14 cellular contexts compared by ENCODE assay signal in genomic region chr2:143148757-143149156, GRCh38. TPM values are rescaled to one million over a fixed set of nuclear protein-coding genes. Genes with fewer than 3 reads are reported as not detected.
DNase-seq lines count a peak whose midpoint lies in the region; ATAC-seq and TF ChIP-seq lines count a peak whose summit lies in the region.
"Had no signal": no experiment of that assay in that cellular context is flagged by ENCODE, and none has a peak within 500 bp of the region (broad histone marks: within the 10 kb centered on the region; RNA-seq: fewer than 3 reads in every experiment).

No MANE protein-coding gene starts in this region.

- intact Hi-C loops in activated CD8-positive, alpha-beta T cell treated with anti-CD3 and anti-CD28 coated beads for 36 hours (cut with micrococcal nuclease) = no loop called here

- H2BK20ac ChIP-seq in H9 (ENCODE audit: low read depth, low read length, poor library complexity, severe bottlenecking) = no peak overlapping the region

- no peaks in the 10 kb centered on the region for H3K27me3 Mint-ChIP-seq in CD8-positive, alpha-beta memory T cell
- H3K27me3 Mint-ChIP-seq in activated CD8-positive, alpha-beta T cell treated with anti-CD3 and anti-CD28 coated beads for 36 hours = no peaks in the 10 kb centered on the region
- no peaks in the 10 kb centered on the region for H3K27me3 Mint-ChIP-seq in H9 (ENCODE audit: low read depth)

- H3K4ac ChIP-seq in H9 (ENCODE audit: low read depth, low read length) = no peak overlapping the region

- no peaks in the 10 kb centered on the region for H3K36me3 ChIP-seq in CD8-positive, alpha-beta memory T cell (ENCODE audit: insufficient read depth, low read length)
- H3K36me3 ChIP-seq: brain microvascular endothelial cell, upper lobe of right lung had no signal

- no peak overlapping the region for H3K4me2 ChIP-seq in H9 (ENCODE audit: insufficient read depth, insufficient read length, low read length)

- no CpG with 5 or more reads among the region's 5 CpGs for WGBS in H9 (ENCODE audit: extremely low coverage, insufficient read length, low lambda C conversion rate)

- H3K4me1 ChIP-seq in CD8-positive, alpha-beta memory T cell (ENCODE audit: insufficient read depth, low read length) = peaks cover 83% of the 10 kb centered on the region
- H3K4me1 ChIP-seq in H9 (ENCODE audit: insufficient read depth, low read length) = no peaks in the 10 kb centered on the region

- no peaks in the 10 kb centered on the region for H3K79me1 ChIP-seq in H9 (ENCODE audit: insufficient read depth, low read depth, low read length, poor library complexity, severe bottlenecking)

- H3K36me3 Mint-ChIP-seq in CD8-positive, alpha-beta memory T cell = peaks cover 0 to 17% (median 9%) of the 10 kb centered on the region in 3 donors
- peaks cover 16% of the 10 kb centered on the region for H3K36me3 Mint-ChIP-seq in activated CD8-positive, alpha-beta T cell treated with anti-CD3 and anti-CD28 coated beads for 36 hours (ENCODE audit: low read depth)
- no peaks in the 10 kb centered on the region for H3K36me3 Mint-ChIP-seq in H9 (ENCODE audit: insufficient read depth in 1 of 3, low read depth in 3 of 3)

- DNase-seq in CD8-positive, alpha-beta memory T cell = no peak
- DNase-seq in activated CD8-positive, alpha-beta T cell treated with anti-CD3 and anti-CD28 coated beads for 36 hours = no peak
- DNase-seq in NCI-H146 (lab: John Stamatoyannopoulos, UW) = no peak
- no peak for DNase-seq in putamen (ENCODE audit: low spot score)
- DNase-seq in H9 = no peak
- DNase-seq: activated CD4-positive, alpha-beta T cell treated with anti-CD3 and anti-CD28 coated beads for 4 hours; brain microvascular endothelial cell; NCI-H2029; nucleus accumbens; upper lobe of right lung had no signal

- no peaks in the 10 kb centered on the region for H3K9me3 ChIP-seq in CD8-positive, alpha-beta memory T cell (ENCODE audit: low read length)
- H3K9me3 ChIP-seq in H9 (ENCODE audit: control insufficient read depth, low read depth, low read length) = no peaks in the 10 kb centered on the region
- H3K9me3 ChIP-seq: upper lobe of right lung had no signal

- H3K23ac ChIP-seq in H9 (ENCODE audit: insufficient read length, low read depth, low read length) = no peak overlapping the region

- no peak for TF ChIP-seq CTCF in activated CD8-positive, alpha-beta T cell treated with anti-CD3 and anti-CD28 coated beads for 36 hours (IDR thresholded peaks at IDR 0.05)
- TF ChIP-seq CTCF in H9 (conservative IDR thresholded peaks at IDR 0.05) = no peak

- H2BK12ac ChIP-seq in H9 (ENCODE audit: insufficient read length, low read depth, low read length) = no peak overlapping the region

- H2BK5ac ChIP-seq in H9 (ENCODE audit: insufficient read length, low read length) = no peak overlapping the region

- H4K91ac ChIP-seq in H9 (ENCODE audit: insufficient read length, low read depth, low read length) = no peak overlapping the region

- H2BK120ac ChIP-seq in H9 (ENCODE audit: low read depth, low read length, poor library complexity, severe bottlenecking) = no peak overlapping the region

- CTCF ChIA-PET in CD8-positive, alpha-beta memory T cell (lab: Charles Lee) = interaction anchor here (1.0 to 1.7 kb wide), 3 partner anchors 9 to 110 kb away, joined by 4 to 8 read pairs (median 6); no protein-coding TSS in a partner anchor
- CTCF ChIA-PET in activated CD8-positive, alpha-beta T cell treated with anti-CD3 and anti-CD28 coated beads for 36 hours (lab: Charles Lee) = interaction anchor here (1.0 to 1.4 kb wide), 6 partner anchors 12 to 113 kb away, joined by 3 to 6 read pairs (median 4); no protein-coding TSS in a partner anchor

- no peak overlapping the region for H3K27ac ChIP-seq in CD8-positive, alpha-beta memory T cell (ENCODE audit: low read depth, low read length)
- H3K27ac ChIP-seq in H9 (ENCODE audit: insufficient read length, low read depth, low read length) = no peak overlapping the region
- H3K27ac ChIP-seq: brain microvascular endothelial cell, upper lobe of right lung had no signal

- ATAC-seq in GM19023 (IDR thresholded peaks at IDR 0.05; ENCODE audit: unreplicated experiment) = peak; percentile 57
- peak; percentile 73 for ATAC-seq in HG02943 (IDR thresholded peaks at IDR 0.05; ENCODE audit: low read depth, unreplicated experiment)
- peak; percentile 8 for ATAC-seq in activated CD8-positive, alpha-beta T cell treated with anti-CD3 and anti-CD28 coated beads for 36 hours
- ATAC-seq in GM18519 (IDR thresholded peaks at IDR 0.05; ENCODE audit: low FRiP score, unreplicated experiment) = no peak
- ATAC-seq: upper lobe of right lung had no signal

- no peak overlapping the region for H3K9ac ChIP-seq in H9 (ENCODE audit: extremely low read depth, insufficient read length, low read length)

- no peak overlapping the region for H2AK5ac ChIP-seq in H9 (ENCODE audit: insufficient read length, low read length)

- no peak overlapping the region for H2BK15ac ChIP-seq in H9 (ENCODE audit: low read depth, low read length)

- H4K8ac ChIP-seq in H9 (replicated peaks; ENCODE audit: insufficient read length, low read depth, low read length) = no peak overlapping the region

- H3K14ac ChIP-seq in H9 (ENCODE audit: insufficient read depth, low read length) = no peak overlapping the region

- H3K56ac ChIP-seq in H9 (ENCODE audit: insufficient read length, low read depth, low read length) = no peak overlapping the region

- no peaks in the 10 kb centered on the region for H3K27me3 ChIP-seq in CD8-positive, alpha-beta memory T cell (ENCODE audit: insufficient read depth, low read length, poor library complexity, severe bottlenecking)
- no peaks in the 10 kb centered on the region for H3K27me3 ChIP-seq in H9 (ENCODE audit: insufficient read depth, low read length)
- H3K27me3 ChIP-seq: brain microvascular endothelial cell, upper lobe of right lung had no signal

- peaks cover 82 to 93% (median 91%) of the 10 kb centered on the region in 3 donors for H3K4me1 Mint-ChIP-seq in CD8-positive, alpha-beta memory T cell
- H3K4me1 Mint-ChIP-seq in activated CD8-positive, alpha-beta T cell treated with anti-CD3 and anti-CD28 coated beads for 36 hours (ENCODE audit: low read depth) = peaks cover 82% of the 10 kb centered on the region
- H3K4me1 Mint-ChIP-seq in H9 = 0 out of 4 replicates have a peak, but pooled peaks cover 0 to 3% of the 10 kb centered on the region in 2 experiments

- H3K23me2 ChIP-seq in H9 (ENCODE audit: insufficient read length, low read depth, low read length, poor library complexity, severe bottlenecking) = no peaks in the 10 kb centered on the region

- POLR2A ChIA-PET in CD8-positive, alpha-beta memory T cell (lab: Charles Lee) = no interaction called here
- POLR2A ChIA-PET in activated CD8-positive, alpha-beta T cell treated with anti-CD3 and anti-CD28 coated beads for 36 hours (lab: Charles Lee) = interaction anchor here (0.6 to 2.2 kb wide), 5 partner anchors 11 to 107 kb away, joined by 3 to 11 read pairs (median 4); no protein-coding TSS in a partner anchor

- peak overlapping the region in 6 of 7 donors; percentile 4 to 51 (median 25) for H3K4me3 Mint-ChIP-seq in CD8-positive, alpha-beta memory T cell
- H3K4me3 Mint-ChIP-seq in activated CD8-positive, alpha-beta T cell treated with anti-CD3 and anti-CD28 coated beads for 36 hours = peak overlapping the region; percentile 40
- no peak overlapping the region for H3K4me3 Mint-ChIP-seq in H9

- no peak overlapping the region for H4K5ac ChIP-seq in H9 (ENCODE audit: insufficient read length, low read depth, low read length)

- H3K18ac ChIP-seq in H9 (ENCODE audit: insufficient read length, low read depth, low read length) = no peak overlapping the region

- H3K79me2 ChIP-seq in H9 (ENCODE audit: insufficient read depth, low read length) = no peaks in the 10 kb centered on the region

- peak overlapping the region in 7 of 8 donors; percentile 10 to 79 (median 44) for H3K27ac Mint-ChIP-seq in CD8-positive, alpha-beta memory T cell
- H3K27ac Mint-ChIP-seq in activated CD8-positive, alpha-beta T cell treated with anti-CD3 and anti-CD28 coated beads for 36 hours = peak overlapping the region; percentile 84
- H3K27ac Mint-ChIP-seq in H9 = no peak overlapping the region

- H4K20me1 ChIP-seq in H9 (ENCODE audit: control insufficient read depth, insufficient read depth, insufficient read length) = no peaks in the 10 kb centered on the region

- H2AFZ ChIP-seq in H9 (ENCODE audit: low read length) = no peak overlapping the region

- H3T11ph ChIP-seq in H9 (ENCODE audit: low read length) = no peak overlapping the region

- peak overlapping the region; percentile 9 for H3K4me3 ChIP-seq in CD8-positive, alpha-beta memory T cell (ENCODE audit: low read length)
- H3K4me3 ChIP-seq: upper lobe of right lung had no signal

- H3K9me3 Mint-ChIP-seq in CD8-positive, alpha-beta memory T cell = no peaks in the 10 kb centered on the region
- H3K9me3 Mint-ChIP-seq in activated CD8-positive, alpha-beta T cell treated with anti-CD3 and anti-CD28 coated beads for 36 hours = no peaks in the 10 kb centered on the region
- H3K9me3 Mint-ChIP-seq in H9 = no peaks in the 10 kb centered on the region

RNA-seq across cellular contexts. Expression of gene ARHGAP15, which starts 19.5 kb away (rescaled TPM):
- 10 to 100 TPM; 41.3 to 41.4 TPM for total RNA-seq in CD8-positive, alpha-beta memory T cell
- polyA plus RNA-seq in CD8-positive, alpha-beta memory T cell = 328 TPM
- total RNA-seq in activated CD8-positive, alpha-beta T cell treated with anti-CD3 and anti-CD28 coated beads for 36 hours = 10 to 100 TPM; 71.3 to 72.8 TPM
- total RNA-seq in H9 (2021) = not detected in 2 replicates
- polyA plus RNA-seq: keratinocyte had no signal

Comparison
In these comparisons a context has a peak if more than half of its experiments do, and no peak if none do; other contexts are left out.
1. H3K27ac Mint-ChIP-seq: peak in CD8-positive, alpha-beta memory T cell (7 of 8) and activated CD8-positive, alpha-beta T cell treated with anti-CD3 and anti-CD28 coated beads for 36 hours (single experiment); none in H9 (0 of 3).
2. H3K4me3 Mint-ChIP-seq: peak in CD8-positive, alpha-beta memory T cell (6 of 7) and activated CD8-positive, alpha-beta T cell treated with anti-CD3 and anti-CD28 coated beads for 36 hours (single experiment); none in H9 (0 of 2).
3. RNA of gene ARHGAP15, which starts 19.5 kb away (total RNA-seq): 71.3 to 72.8 TPM in activated CD8-positive, alpha-beta T cell treated with anti-CD3 and anti-CD28 coated beads for 36 hours and 41.3 to 41.4 TPM in CD8-positive, alpha-beta memory T cell; not detected in H9; every median in the first group is over 10 times any median in the second.